ENCODE assay signal across 16 cellular contexts in the genomic region with DNA sequence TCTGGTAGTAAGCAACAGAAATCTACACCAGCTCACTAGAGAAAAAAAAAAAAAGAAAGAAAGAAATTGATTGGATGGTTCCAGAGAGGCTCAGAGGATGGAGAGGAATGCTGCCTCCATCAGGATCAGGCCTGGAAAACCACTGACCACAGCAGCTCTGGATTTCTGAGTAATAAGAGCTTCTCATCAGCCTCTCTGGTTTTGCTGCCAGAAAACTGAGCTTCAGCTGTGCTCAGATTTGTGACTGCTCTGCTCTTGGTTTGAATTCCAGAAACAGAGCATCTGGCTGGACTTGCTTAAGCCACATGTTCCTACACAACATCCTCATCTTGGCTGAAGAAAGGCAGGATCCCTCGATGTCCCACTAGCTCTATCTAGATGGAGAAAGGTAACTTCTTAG. TPM values are rescaled to one million over a fixed set of nuclear protein-coding genes. Genes with fewer than 3 reads are reported as not detected.
DNase-seq lines count a peak whose midpoint lies in the region; ATAC-seq and TF ChIP-seq lines count a peak whose summit lies in the region.
"Had no signal": no experiment of that assay in that cellular context is flagged by ENCODE, and none has a peak within 500 bp of the region (broad histone marks: within the 10 kb centered on the region; RNA-seq: fewer than 3 reads in every experiment).

No MANE protein-coding gene starts in this region.

- H3K27ac Mint-ChIP-seq in osteocyte (ENCODE audit: unreplicated experiment) = no peak overlapping the region
- H3K27ac Mint-ChIP-seq in T-helper 2 cell treated with Interferon-gamma antibody and Interleukin-4, amounts not matched to agents 5 μg/mL and 100 μg/mL, for 36 hours = no peak overlapping the region
- H3K27ac Mint-ChIP-seq: IgD-negative memory B cell had no signal

- no peak overlapping the region for H3K4me3 Mint-ChIP-seq in osteocyte (ENCODE audit: unreplicated experiment)
- no peak overlapping the region for H3K4me3 Mint-ChIP-seq in T-helper 2 cell treated with Interferon-gamma antibody and Interleukin-4, amounts not matched to agents 5 μg/mL and 100 μg/mL, for 36 hours
- H3K4me3 Mint-ChIP-seq: IgD-negative memory B cell had no signal

- H3K9me3 Mint-ChIP-seq in osteocyte (ENCODE audit: unreplicated experiment) = no peaks in the 10 kb centered on the region
- H3K9me3 Mint-ChIP-seq in T-helper 2 cell treated with Interferon-gamma antibody and Interleukin-4, amounts not matched to agents 5 μg/mL and 100 μg/mL, for 36 hours = no peaks in the 10 kb centered on the region

- no peaks in the 10 kb centered on the region for H3K4me1 Mint-ChIP-seq in osteocyte (ENCODE audit: unreplicated experiment)
- no peaks in the 10 kb centered on the region for H3K4me1 Mint-ChIP-seq in T-helper 2 cell treated with Interferon-gamma antibody and Interleukin-4, amounts not matched to agents 5 μg/mL and 100 μg/mL, for 36 hours (ENCODE audit: low read depth)
- H3K4me1 Mint-ChIP-seq: IgD-negative memory B cell had no signal

- ATAC-seq in GM18873 (IDR thresholded peaks at IDR 0.05; ENCODE audit: low FRiP score, unreplicated experiment) = no peak

- TF ChIP-seq CTCF in osteocyte (IDR thresholded peaks at IDR 0.05) = no peak

- H3K27me3 Mint-ChIP-seq in osteocyte (ENCODE audit: unreplicated experiment) = peaks cover 13% of the 10 kb centered on the region
- H3K27me3 Mint-ChIP-seq in T-helper 2 cell treated with Interferon-gamma antibody and Interleukin-4, amounts not matched to agents 5 μg/mL and 100 μg/mL, for 36 hours (ENCODE audit: low read depth) = no peaks in the 10 kb centered on the region

- DNase-seq in Daoy (ENCODE audit: low read depth) (peak; percentile 7), RPMI7951 (ENCODE audit: low read depth) (peak; percentile 29), islet precursor cell (peak; percentile 59), osteocyte (ENCODE audit: extremely low spot score, unreplicated experiment) (no peak), NCI-H146 treated with DMSO at 0.1 percent for 48 hours (lab: John Stamatoyannopoulos, UW; ENCODE audit: unreplicated experiment) (no peak)
- DNase-seq in T-helper 2 cell treated with Interferon-gamma antibody and Interleukin-4, amounts not matched to agents 5 μg/mL and 100 μg/mL, for 36 hours (ENCODE audit: low spot score) = no peak
- DNase-seq: Caco-2, H7, NCI-H1436 treated with DMSO at 0.1 percent for 48 hours, NCI-H2081 treated with DMSO at 0.1 percent for 48 hours, NCI-H524, Peyer's patch, SHP77 had no signal

- no peaks in the 10 kb centered on the region for H3K36me3 Mint-ChIP-seq in osteocyte (ENCODE audit: unreplicated experiment)
- H3K36me3 Mint-ChIP-seq in T-helper 2 cell treated with Interferon-gamma antibody and Interleukin-4, amounts not matched to agents 5 μg/mL and 100 μg/mL, for 36 hours (ENCODE audit: low read depth) = no peaks in the 10 kb centered on the region
- H3K36me3 Mint-ChIP-seq: IgD-negative memory B cell had no signal

RNA-seq across cellular contexts. Expression of a gene that starts 25.9 kb away (rescaled TPM):
- 0.15 and 0.23 TPM in 2 replicates for total RNA-seq in Daoy (2014; rRNA removed; shearing (Covaris generic))
- total RNA-seq in RPMI7951 (2014; rRNA removed; shearing (Covaris generic)) = not detected in 2 replicates
- 0.38 and 0.63 TPM in 2 replicates for total RNA-seq in osteocyte
- total RNA-seq: Caco-2, G401, H7 had no signal

Comparison
In these comparisons a context has a peak if more than half of its experiments do, and no peak if none do; other contexts are left out.
1. DNase-seq: peak in Daoy (single experiment), RPMI7951 (single experiment) and islet precursor cell (single experiment); none in osteocyte (single experiment), T-helper 2 cell treated with Interferon-gamma antibody and Interleukin-4, amounts not matched to agents 5 μg/mL and 100 μg/mL, for 36 hours (single experiment) and NCI-H146 treated with DMSO at 0.1 percent for 48 hours (single experiment).